ENCODE assay signal across 1 cellular context in genomic region chr22:23684561-23685031, GRCh38.
TF ChIP-seq lines count a peak whose summit lies in the region.

No MANE protein-coding gene starts in this region.

TF ChIP-seq in K562, 482 proteins besides CTCF, POLR2A, EP300 and RAD21 (continued from another document and continues in another):
- TF ChIP-seq ZNF318 (IDR thresholded peaks at IDR 0.05; ENCODE audit: borderline replicate concordance in 1 of 2, low read depth in 1 of 2) (no peak), POLR2G (IDR thresholded peaks at IDR 0.05; ENCODE audit: low read depth, low read length) (no peak), ZNF512 (tag; IDR thresholded peaks at IDR 0.05) (no peak), CXXC5 (CRISPR knock-in tag; IDR thresholded peaks at IDR 0.05) (peak; percentile 18; the same call in 1 of the 2 replicates), RBM25 (IDR thresholded peaks at IDR 0.05; ENCODE audit: low read depth, low read length, severe bottlenecking) (no peak), NFATC3 (IDR thresholded peaks at IDR 0.05) (no peak), ESRRB (CRISPR knock-in tag; IDR thresholded peaks at IDR 0.05; ENCODE audit: borderline replicate concordance) (no peak), GTF2E2 (tag; IDR thresholded peaks at IDR 0.05) (no peak), ZNF592 (IDR thresholded peaks at IDR 0.05) (0 out of 2 replicates have a peak, but pooled peaks have one; percentile 39), CHAMP1 (IDR thresholded peaks at IDR 0.05) (no peak), DDX20 (tag; IDR thresholded peaks at IDR 0.05; ENCODE audit: low read depth) (no peak), NCOA1 (IDR thresholded peaks at IDR 0.05; ENCODE audit: low read depth) (no peak), BHLHE40 (IDR thresholded peaks at IDR 0.05; ENCODE audit: low read length) (peak; percentile 83), KAT7 (CRISPR knock-in tag; IDR thresholded peaks at IDR 0.05; ENCODE audit: borderline replicate concordance) (no peak), ARID3B (CRISPR knock-in tag; IDR thresholded peaks at IDR 0.05; ENCODE audit: borderline replicate concordance) (no peak), TRIM24 (IDR thresholded peaks at IDR 0.05) (peak; percentile 28 to 32; a peak in 1 of 4 replicates), JUN (IDR thresholded peaks at IDR 0.05; ENCODE audit: borderline replicate concordance, low read depth, low read length) (no peak), JUN (CRISPR knock-in tag; IDR thresholded peaks at IDR 0.05; ENCODE audit: borderline replicate concordance) (no peak), ZNF280B (CRISPR knock-in tag; IDR thresholded peaks at IDR 0.05) (no peak), ZNF445 (CRISPR knock-in tag; IDR thresholded peaks at IDR 0.05; ENCODE audit: low read depth) (no peak), ZNF384 (IDR thresholded peaks at IDR 0.05; ENCODE audit: low read depth, low read length) (no peak), PHTF2 (CRISPR knock-in tag; IDR thresholded peaks at IDR 0.05) (no peak), SMAD1 (IDR thresholded peaks at IDR 0.05; ENCODE audit: low read depth, low read length, partially characterized antibody) (no peak), BRF1 (IDR thresholded peaks at IDR 0.05; ENCODE audit: borderline replicate concordance, extremely low read depth, insufficient read length) (no peak), GATAD2B (IDR thresholded peaks at IDR 0.05; ENCODE audit: borderline replicate concordance) (no peak), NONO (IDR thresholded peaks at IDR 0.05; ENCODE audit: low read depth in 2 of 2, low read length in 1 of 2) (no peak), CTCFL (IDR thresholded peaks at IDR 0.05; ENCODE audit: borderline replicate concordance, insufficient read depth, low read depth, low read length, poor library complexity, severe bottlenecking) (no peak), ZBTB33 (CRISPR knock-in tag; IDR thresholded peaks at IDR 0.05) (no peak)
